Comparison of ENCODE assay signal across 10 cellular contexts in genomic region chr4:73589261-73589847, GRCh38. TPM values are rescaled to one million over a fixed set of nuclear protein-coding genes. Genes with fewer than 3 reads are reported as not detected.
A peak's percentile ranks its signal among the peaks of the same experiment; 100 is the strongest.
DNase-seq lines count a peak whose midpoint lies in the region; ATAC-seq and TF ChIP-seq lines count a peak whose summit lies in the region.
"Had no signal": no experiment of that assay in that cellular context is flagged by ENCODE, and none has a peak within 500 bp of the region (broad histone marks: within the 10 kb centered on the region; RNA-seq: fewer than 3 reads in every experiment).

No MANE protein-coding gene starts in this region.

- intact Hi-C loops in testis (cut with DNase I; ENCODE audit: low total_unique reads), result no loop called here

- H3K36me3 ChIP-seq in endodermal cell (ENCODE audit: control insufficient read depth, insufficient read depth, low read length), result no peaks in the 10 kb centered on the region
- no peaks in the 10 kb centered on the region for H3K36me3 ChIP-seq in testis (ENCODE audit: low read depth, missing control alignments)
- H3K36me3 ChIP-seq: heart left ventricle had no signal

- H3K4me3 ChIP-seq in AG10803 (ENCODE audit: low read length) (no peak overlapping the region), endodermal cell (ENCODE audit: low read length) (peak overlapping the region; percentile 67), testis (no peak overlapping the region)
- H3K4me3 ChIP-seq: heart left ventricle had no signal

- no peak overlapping the region for H3K9ac ChIP-seq in endodermal cell (ENCODE audit: extremely low read depth, low read length, poor library complexity, severe bottlenecking)

- no peak for TF ChIP-seq POLR2A in testis (IDR thresholded peaks at IDR 0.05)

- H3K9me3 ChIP-seq in endodermal cell (ENCODE audit: control insufficient read depth, low read length) (no peaks in the 10 kb centered on the region), testis (no peaks in the 10 kb centered on the region)
- H3K9me3 ChIP-seq: heart left ventricle had no signal

- DNase-seq in AG10803 (ENCODE audit: low read depth), result peak; percentile 81
- no peak for DNase-seq in endodermal cell
- no peak for DNase-seq in SIG-M5 treated with dmso at 0.1 percent for 504 hours (lab: John Stamatoyannopoulos, UW; ENCODE audit: unreplicated experiment)
- no peak for DNase-seq in stimulated activated naive CD4-positive, alpha-beta T cell treated with Interleukin-2 at 50 U/mL for 16 hours (lab: John Stamatoyannopoulos, UW)
- no peak for DNase-seq in NCI-H128 (lab: John Stamatoyannopoulos, UW; ENCODE audit: unreplicated experiment)
- no peak for DNase-seq in testis
- DNase-seq: heart left ventricle had no signal

- 60 to 62% methylated on average over 3 to 4 of the region's 4 CpGs for WGBS in endodermal cell (ENCODE audit: insufficient coverage in 1 of 2, insufficient read length in 1 of 2), 2 experiments
- WGBS in testis, 2 donors, result 85 to 88% methylated on average over 4 of the region's 4 CpGs

- H3K27me3 ChIP-seq in endodermal cell (ENCODE audit: control insufficient read depth, insufficient read depth, low read length, poor library complexity, severe bottlenecking), result no peaks in the 10 kb centered on the region
- H3K27me3 ChIP-seq in testis, result no peaks in the 10 kb centered on the region
- H3K27me3 ChIP-seq: heart left ventricle had no signal

- no peak overlapping the region for H3K27ac Mint-ChIP-seq in endodermal cell

- TF ChIP-seq CTCF in AG10803 (conservative IDR thresholded peaks at IDR 0.05; ENCODE audit: low read length) (no peak), endodermal cell (conservative IDR thresholded peaks at IDR 0.05) (no peak), testis (IDR thresholded peaks at IDR 0.05) (no peak)

- no peaks in the 10 kb centered on the region for H3K36me3 Mint-ChIP-seq in endodermal cell (ENCODE audit: low read depth)

- ATAC-seq in GM21381 (IDR thresholded peaks at IDR 0.05; ENCODE audit: unreplicated experiment) (peak; percentile 31), HG03439 (IDR thresholded peaks at IDR 0.05; ENCODE audit: unreplicated experiment) (peak; percentile 34)

- H3K27ac ChIP-seq in endodermal cell (ENCODE audit: low read depth, low read length) (no peak overlapping the region), testis (no peak overlapping the region)
- H3K27ac ChIP-seq: heart left ventricle had no signal

- H3K27me3 Mint-ChIP-seq in endodermal cell (ENCODE audit: insufficient read depth), result no peaks in the 10 kb centered on the region

- no peak overlapping the region for H3K4me3 Mint-ChIP-seq in endodermal cell

- peaks cover 19% of the 10 kb centered on the region for H3K4me1 ChIP-seq in endodermal cell (ENCODE audit: control insufficient read depth, insufficient read depth, low read length)
- no peaks in the 10 kb centered on the region for H3K4me1 ChIP-seq in testis
- H3K4me1 ChIP-seq: heart left ventricle had no signal

- H3K4me1 Mint-ChIP-seq in endodermal cell, result peaks cover 32% of the 10 kb centered on the region

- H3K9me3 Mint-ChIP-seq in endodermal cell, result no peaks in the 10 kb centered on the region

RNA-seq across cellular contexts. Expression of gene RASSF6, which starts 30.9 kb away (rescaled TPM):
- total RNA-seq in endodermal cell (1 to 10 TPM; 1.2 to 3.9 TPM), testis (under 1 TPM; 0.06 to 0.08 TPM)
- 0.89 TPM for polyA plus RNA-seq in endodermal cell (2013, experiment 1 of 2)
- polyA plus RNA-seq in endodermal cell (2013, experiment 2 of 2), result 0.66 TPM
- polyA plus RNA-seq in testis (ENCODE audit: insufficient read depth, low read depth, low replicate concordance), result 0.17 TPM
- total RNA-seq: T-helper 2 cell treated with Interferon-gamma antibody and Interleukin-4, amounts not matched to agents 100 ng/mL and 5 ng/mL, for 36 hours had no signal
- polyA plus RNA-seq: heart left ventricle had no signal
